In genomic region chr11:845872-846271, GRCh38 we compare ENCODE assay signal across 1 cellular context.
TF ChIP-seq lines count a peak whose summit lies in the region.

No MANE protein-coding gene starts in this region.

TF ChIP-seq in K562, 482 proteins besides CTCF, POLR2A, EP300 and RAD21:
- no peak for TF ChIP-seq DLX4 (CRISPR knock-in tag; IDR thresholded peaks at IDR 0.05)
- no peak for TF ChIP-seq ATF6 (CRISPR knock-in tag; IDR thresholded peaks at IDR 0.05)
- 0 out of 2 replicates have a peak, but pooled peaks have one; percentile 11 for TF ChIP-seq POLR2G (IDR thresholded peaks at IDR 0.05; ENCODE audit: low read depth, low read length)
- no peak for TF ChIP-seq RFX1 (IDR thresholded peaks at IDR 0.05)
